Comparison of ENCODE assay signal across 8 cellular contexts in genomic region chr5:34191279-34191744, GRCh38.
DNase-seq lines count a peak whose midpoint lies in the region; ATAC-seq and TF ChIP-seq lines count a peak whose summit lies in the region.
"Not testable (repeated sequence)": the region's sequence is repeated elsewhere in the genome, so short reads cannot be mapped to it uniquely, and the experiment has no call there.

No MANE protein-coding gene starts in this region.

- not testable (repeated sequence) for H3K27ac ChIP-seq in GM23338 (ENCODE audit: low read depth); heart left ventricle; lung (ENCODE audit: low read depth in 1 of 2, low read length in 1 of 2); tibial artery
- peak overlapping the region in 42 of 59 donors; percentile 0 to 83 (median 54) for H3K27ac ChIP-seq in dorsolateral prefrontal cortex

- not testable (repeated sequence) for TF ChIP-seq CTCF in GM23338 (conservative IDR thresholded peaks at IDR 0.05; ENCODE audit: low read depth in 2 of 2); dorsolateral prefrontal cortex (IDR thresholded peaks at IDR 0.05 in 54 of 56, conservative IDR thresholded peaks at IDR 0.05 in 2 of 56; ENCODE audit: low read depth in 1 of 56, partially characterized antibody in 56 of 56); heart left ventricle (IDR thresholded peaks at IDR 0.05); lung (IDR thresholded peaks at IDR 0.05; ENCODE audit: control extremely low read depth, extremely low read depth); tibial artery (IDR thresholded peaks at IDR 0.05)

- peaks cover 28% of the 10 kb centered on the region for H3K27me3 Mint-ChIP-seq in GM23338 (ENCODE audit: insufficient read depth, low read depth, poor library complexity)
- not testable (repeated sequence) for H3K27me3 Mint-ChIP-seq in activated naive CD4-positive, alpha-beta T cell treated with anti-CD3 and anti-CD28 coated beads, Interleukin-2, amount 10 ng/mL, durations not matched to agents 7 days and 5 days

- peaks cover 34% of the 10 kb centered on the region for H3K79me2 ChIP-seq in GM23338 (replicated peaks; ENCODE audit: insufficient read depth)

- H2AFZ ChIP-seq in GM23338: not testable (repeated sequence)

- peak overlapping the region; percentile 2 for H3K27ac Mint-ChIP-seq in GM23338
- H3K27ac Mint-ChIP-seq in activated naive CD4-positive, alpha-beta T cell treated with anti-CD3 and anti-CD28 coated beads, Interleukin-2, amount 10 ng/mL, durations not matched to agents 7 days and 5 days: not testable (repeated sequence)

- 0 out of 2 replicates have a peak overlapping the region, but pooled peaks have one; percentile 9 for H3K4me2 ChIP-seq in GM23338

- CTCF ChIA-PET in activated naive CD4-positive, alpha-beta T cell treated with anti-CD3 and anti-CD28 coated beads, Interleukin-2, amount 10 ng/mL, durations not matched to agents 7 days and 5 days (lab: Charles Lee): not testable (repeated sequence)

- H3K36me3 Mint-ChIP-seq in GM23338 (ENCODE audit: low read depth): peaks cover 58% of the 10 kb centered on the region
- not testable (repeated sequence) for H3K36me3 Mint-ChIP-seq in activated naive CD4-positive, alpha-beta T cell treated with anti-CD3 and anti-CD28 coated beads, Interleukin-2, amount 10 ng/mL, durations not matched to agents 7 days and 5 days

- not testable (repeated sequence) for H3K9me2 ChIP-seq in GM23338 (ENCODE audit: insufficient read depth)

- ATAC-seq in GM23338; heart left ventricle; lung (ENCODE audit: insufficient read depth, low FRiP score): not testable (repeated sequence)

- not testable (repeated sequence) for H3K4me3 ChIP-seq in GM23338, dorsolateral prefrontal cortex, heart left ventricle, lung, tibial artery

- H3K36me3 ChIP-seq in GM23338 (ENCODE audit: insufficient read depth) (peaks cover 14% of the 10 kb centered on the region), heart left ventricle (peaks cover 0 to 24% (median 3%) of the 10 kb centered on the region in 9 donors), tibial artery (peaks cover 0 to 49% (median 28%) of the 10 kb centered on the region in 3 donors)
- H3K36me3 ChIP-seq in lung (ENCODE audit: control insufficient read depth in 2 of 2, insufficient read depth in 2 of 2, low read length in 2 of 2): not testable (repeated sequence)

- peaks cover 30% of the 10 kb centered on the region for H3K9me3 Mint-ChIP-seq in GM23338
- not testable (repeated sequence) for H3K9me3 Mint-ChIP-seq in activated naive CD4-positive, alpha-beta T cell treated with anti-CD3 and anti-CD28 coated beads, Interleukin-2, amount 10 ng/mL, durations not matched to agents 7 days and 5 days

- H3F3A ChIP-seq in GM23338 (replicated peaks; ENCODE audit: low read depth): peaks cover 27% of the 10 kb centered on the region

- not testable (repeated sequence) for H3K4me3 Mint-ChIP-seq in GM23338; activated naive CD4-positive, alpha-beta T cell treated with anti-CD3 and anti-CD28 coated beads, Interleukin-2, amount 10 ng/mL, durations not matched to agents 7 days and 5 days

- peaks cover 40% of the 10 kb centered on the region for H4K20me1 ChIP-seq in GM23338 (replicated peaks; ENCODE audit: insufficient read depth)

- H3K9me3 ChIP-seq in heart left ventricle; lung (ENCODE audit: control insufficient read depth in 2 of 2, insufficient read depth in 1 of 2, low read length in 1 of 2); tibial artery: not testable (repeated sequence)

- not testable (repeated sequence) for DNase-seq in GM23338 (ENCODE audit: low spot score)
- peak in 4 of 5 experiments; percentile 0 to 18 (median 8) for DNase-seq in T-helper 2 cell
- DNase-seq in activated naive CD4-positive, alpha-beta T cell treated with anti-CD3 and anti-CD28 coated beads, Interleukin-2, amount 10 ng/mL, durations not matched to agents 7 days and 5 days: peak; percentile 20
- DNase-seq in dorsolateral prefrontal cortex: peak in 8 of 10 donors; percentile 8 to 75 (median 60)
- DNase-seq in heart left ventricle: peak; percentile 37 to 79 (median 44)
- DNase-seq in lung (ENCODE audit: low spot score): peak; percentile 69
- peak in 9 of 10 donors; percentile 27 to 95 (median 53) for DNase-seq in posterior cingulate gyrus
- DNase-seq in tibial artery: peak; percentile 24 to 79

- peaks cover 13% of the 10 kb centered on the region for H3K4me1 ChIP-seq in GM23338 (ENCODE audit: insufficient read depth)
- not testable (repeated sequence) for H3K4me1 ChIP-seq in heart left ventricle; lung (ENCODE audit: control insufficient read depth in 2 of 2, insufficient read depth in 2 of 2, low read length in 2 of 2); tibial artery

- intact Hi-C loops in dorsolateral prefrontal cortex (cut with DNase I); heart left ventricle (cut with DNase I); posterior cingulate gyrus (cut with DNase I); tibial artery (cut with DNase I; ENCODE audit: low total_unique reads): not testable (repeated sequence)

- WGBS in heart left ventricle, 4 donors: 91 to 94% (median 93%) methylated on average over 17 of the region's 17 CpGs
- WGBS in lung, 2 donors: 94 to 95% methylated on average over 17 of the region's 17 CpGs

- not testable (repeated sequence) for H3K27me3 ChIP-seq in GM23338 (ENCODE audit: insufficient read depth); dorsolateral prefrontal cortex; heart left ventricle; lung (ENCODE audit: control insufficient read depth, insufficient read depth); tibial artery

- peaks cover 37% of the 10 kb centered on the region for H3K4me1 Mint-ChIP-seq in GM23338
- H3K4me1 Mint-ChIP-seq in activated naive CD4-positive, alpha-beta T cell treated with anti-CD3 and anti-CD28 coated beads, Interleukin-2, amount 10 ng/mL, durations not matched to agents 7 days and 5 days: not testable (repeated sequence)

- TF ChIP-seq POLR2A in heart left ventricle (IDR thresholded peaks at IDR 0.05): not testable (repeated sequence)
